9 cellular contexts compared by ENCODE assay signal in genomic region chr19:12913011-12913561, GRCh38. TPM values are rescaled to one million over a fixed set of nuclear protein-coding genes. Genes with fewer than 3 reads are reported as not detected.
DNase-seq lines count a peak whose midpoint lies in the region; ATAC-seq and TF ChIP-seq lines count a peak whose summit lies in the region.
"Had no signal": no experiment of that assay in that cellular context is flagged by ENCODE, and none has a peak within 500 bp of the region (broad histone marks: within the 10 kb centered on the region; RNA-seq: fewer than 3 reads in every experiment).

No MANE protein-coding gene starts in this region.

- H3K4me1 ChIP-seq in mucosa of rectum (ENCODE audit: control insufficient read depth in 2 of 2, insufficient read depth in 2 of 2, low read length in 2 of 2): peaks cover 5 to 8% of the 10 kb centered on the region in 2 donors
- H3K4me1 ChIP-seq in aorta (ENCODE audit: control insufficient read depth in 1 of 2, insufficient read depth in 2 of 2, low read length in 2 of 2): no peaks in the 10 kb centered on the region
- H3K4me1 ChIP-seq in effector memory CD4-positive, alpha-beta T cell (ENCODE audit: control insufficient read depth, insufficient read depth, low read length, poor library complexity, severe bottlenecking): peaks cover 14% of the 10 kb centered on the region

- H3K9ac ChIP-seq in mucosa of rectum (ENCODE audit: low read depth in 1 of 2, low read length in 2 of 2): peak overlapping the region; percentile 10

- H3K9me3 ChIP-seq in mucosa of rectum (ENCODE audit: control insufficient read depth in 2 of 2, low read length in 2 of 2) (no peaks in the 10 kb centered on the region), aorta (ENCODE audit: control insufficient read depth, low read length) (no peaks in the 10 kb centered on the region)
- H3K9me3 ChIP-seq in effector memory CD4-positive, alpha-beta T cell (ENCODE audit: control insufficient read depth, low read length): no peaks in the 10 kb centered on the region

- DNase-seq in HL-60 (ENCODE audit: low read depth in 1 of 2, low spot score in 1 of 2): peak in 1 of 2 experiments; percentile 53
- peak; percentile 94 for DNase-seq in NCI-H748 treated with DMSO at 0.1 percent for 48 hours (lab: John Stamatoyannopoulos, UW)
- no peak for DNase-seq in endothelial cell (ENCODE audit: low spot score)
- DNase-seq in aorta: peak; percentile 80 to 89
- DNase-seq in mesenteric fat pad (ENCODE audit: low spot score): no peak
- no peak for DNase-seq in effector memory CD4-positive, alpha-beta T cell
- no peak for DNase-seq in brain microvascular endothelial cell

- no peaks in the 10 kb centered on the region for H3K9me3 Mint-ChIP-seq in endothelial cell (ENCODE audit: unreplicated experiment)

- peak; percentile 83 for ATAC-seq in aorta (ENCODE audit: low FRiP score)

- no peaks in the 10 kb centered on the region for H3K36me3 Mint-ChIP-seq in endothelial cell (ENCODE audit: low read depth, unreplicated experiment)

- H3K27me3 ChIP-seq in HL-60 (ENCODE audit: insufficient read depth, poor library complexity, severe bottlenecking) (no peaks in the 10 kb centered on the region), mucosa of rectum (ENCODE audit: control insufficient read depth in 2 of 2, insufficient read depth in 2 of 2, low read length in 2 of 2) (no peaks in the 10 kb centered on the region), aorta (ENCODE audit: control insufficient read depth in 1 of 2, insufficient read depth in 2 of 2, low read length in 1 of 2) (no peaks in the 10 kb centered on the region), brain microvascular endothelial cell (replicated peaks) (no peaks in the 10 kb centered on the region)
- H3K27me3 ChIP-seq in effector memory CD4-positive, alpha-beta T cell (replicated peaks; ENCODE audit: control insufficient read depth, insufficient read depth, low read length, poor library complexity, severe bottlenecking): no peaks in the 10 kb centered on the region

- no peak overlapping the region for H3K27ac Mint-ChIP-seq in endothelial cell (ENCODE audit: unreplicated experiment)

- H3K27ac ChIP-seq in HL-60 (replicated peaks) (peak overlapping the region; percentile 97), mucosa of rectum (ENCODE audit: low read depth in 2 of 2, low read length in 2 of 2) (peak overlapping the region; percentile 35 to 64), aorta (ENCODE audit: low read depth in 1 of 2, low read length in 2 of 2) (peak overlapping the region in 1 of 2 donors; percentile 9), brain microvascular endothelial cell (no peak overlapping the region)
- H3K27ac ChIP-seq in effector memory CD4-positive, alpha-beta T cell (ENCODE audit: insufficient read depth, low read length, poor library complexity, severe bottlenecking): no peak overlapping the region

- H3K4me3 ChIP-seq in HL-60 (replicated peaks; ENCODE audit: insufficient read depth, low read length): no peak overlapping the region
- H3K4me3 ChIP-seq in mucosa of rectum (ENCODE audit: low read length in 2 of 2): peak overlapping the region in 1 of 2 donors; percentile 2
- no peak overlapping the region for H3K4me3 ChIP-seq in aorta (ENCODE audit: low read length in 2 of 2)
- no peak overlapping the region for H3K4me3 ChIP-seq in effector memory CD4-positive, alpha-beta T cell (ENCODE audit: insufficient read depth, low read depth, low read length, poor library complexity, severe bottlenecking)
- H3K4me3 ChIP-seq in brain microvascular endothelial cell (ENCODE audit: low read depth, low read length): no peak overlapping the region

- peaks cover 16% of the 10 kb centered on the region for H3K4me1 Mint-ChIP-seq in endothelial cell (ENCODE audit: unreplicated experiment)

- H3K4me3 Mint-ChIP-seq in endothelial cell (ENCODE audit: unreplicated experiment): peak overlapping the region; percentile 39

- peaks cover 4% of the 10 kb centered on the region for H3K27me3 Mint-ChIP-seq in endothelial cell (ENCODE audit: unreplicated experiment)

- WGBS in aorta, 2 donors: 2 to 5% methylated on average over 22 of the region's 22 CpGs

- in situ Hi-C loops in brain microvascular endothelial cell (cut with HindIII; ENCODE audit: low pct_ligation_motif_present, low sequenced_read_pairs): no loop called here

- H3K36me3 ChIP-seq in mucosa of rectum (ENCODE audit: control insufficient read depth in 2 of 2, insufficient read depth in 2 of 2, low read length in 2 of 2) (no peaks in the 10 kb centered on the region), aorta (ENCODE audit: control insufficient read depth in 1 of 2, insufficient read depth in 2 of 2, low read length in 1 of 2) (no peaks in the 10 kb centered on the region), brain microvascular endothelial cell (replicated peaks) (no peaks in the 10 kb centered on the region)
- no peaks in the 10 kb centered on the region for H3K36me3 ChIP-seq in effector memory CD4-positive, alpha-beta T cell (ENCODE audit: control insufficient read depth, insufficient read depth, low read length)

- intact Hi-C loops in aorta (cut with DNase I): no loop called here

- TF ChIP-seq CTCF in HL-60 (IDR thresholded peaks at IDR 0.05; ENCODE audit: insufficient read depth, low read length) (no peak), endothelial cell (IDR thresholded peaks at IDR 0.05; ENCODE audit: unreplicated experiment) (no peak), brain microvascular endothelial cell (IDR thresholded peaks at IDR 0.05; ENCODE audit: low read depth, low read length, missing control alignments) (no peak)

RNA-seq across cellular contexts. Expression of gene SYCE2, which starts 6.0 kb away (rescaled TPM):
- not detected for total RNA-seq in endothelial cell (ENCODE audit: unreplicated experiment)
- total RNA-seq in aorta: under 1 TPM; 0.42 to 0.51 TPM
- polyA plus RNA-seq in aorta: under 1 TPM in 1 of 2 donors, not detected in 1; 0.15 TPM
- not detected for total RNA-seq in mesenteric fat pad

RNA-seq across cellular contexts. Expression of gene FARSA, which starts 20.4 kb away (rescaled TPM):
- total RNA-seq in endothelial cell (ENCODE audit: unreplicated experiment): 45.8 TPM
- 10 to 100 TPM; 27.2 to 31.4 TPM for total RNA-seq in aorta
- polyA plus RNA-seq in aorta: 10 to 100 TPM; 19.7 to 23.2 TPM
- 51.6 TPM for total RNA-seq in mesenteric fat pad

RNA-seq across cellular contexts. Expression of gene GCDH, which starts 22.1 kb away (rescaled TPM):
- total RNA-seq in endothelial cell (ENCODE audit: unreplicated experiment): 20.0 TPM
- total RNA-seq in aorta: 10 to 100 TPM; 15.1 to 16.4 TPM
- 10 to 100 TPM; 21.9 to 29.1 TPM for polyA plus RNA-seq in aorta
- 23.3 TPM for total RNA-seq in mesenteric fat pad

RNA-seq across cellular contexts. Expression of gene CALR, which starts 25.3 kb away (rescaled TPM):
- total RNA-seq in endothelial cell (ENCODE audit: unreplicated experiment) (963 TPM), aorta (100 to 1,000 TPM; 649 to 778 TPM), mesenteric fat pad (877 TPM)
- 100 to 1,000 TPM; 232 to 296 TPM for polyA plus RNA-seq in aorta

RNA-seq across cellular contexts. Expression of gene KLF1, which starts 26.1 kb away (rescaled TPM):
- 0.54 TPM for total RNA-seq in endothelial cell (ENCODE audit: unreplicated experiment)
- total RNA-seq in aorta: under 1 TPM in 1 of 2 donors, not detected in 1; 0.39 TPM
- not detected for polyA plus RNA-seq in aorta
- total RNA-seq in mesenteric fat pad: not detected
- total RNA-seq: pulmonary artery endothelial cell had no signal

Comparison
In these comparisons a context has a peak if more than half of its experiments do, and no peak if none do; other contexts are left out.
1. DNase-seq: peak in NCI-H748 treated with DMSO at 0.1 percent for 48 hours (single experiment) and aorta (2 of 2); none in endothelial cell (single experiment), mesenteric fat pad (single experiment), effector memory CD4-positive, alpha-beta T cell (0 of 3) and brain microvascular endothelial cell (single experiment).
2. H3K27ac ChIP-seq: peak in HL-60 (single experiment) and mucosa of rectum (2 of 2); none in effector memory CD4-positive, alpha-beta T cell (single experiment) and brain microvascular endothelial cell (single experiment).